ENCODE assay signal across 1 cellular context in genomic region chr2:38148501-38148900, GRCh38.
A peak's percentile ranks its signal among the peaks of the same experiment; 100 is the strongest.
TF ChIP-seq lines count a peak whose summit lies in the region.

No MANE protein-coding gene starts in this region.

TF ChIP-seq in HepG2, 621 proteins besides CTCF, POLR2A, EP300 and RAD21 (continued from another document and continues in another):
- TF ChIP-seq ZNF570 (CRISPR knock-in tag; IDR thresholded peaks at IDR 0.05; ENCODE audit: borderline replicate concordance) (no peak), STAG1 (CRISPR knock-in tag; IDR thresholded peaks at IDR 0.05) (no peak), SNAPC4 (CRISPR knock-in tag; IDR thresholded peaks at IDR 0.05) (no peak), PATZ1 (CRISPR knock-in tag; IDR thresholded peaks at IDR 0.05) (0 out of 2 replicates have a peak, but pooled peaks have one; percentile 12), WIZ (CRISPR knock-in tag; IDR thresholded peaks at IDR 0.05) (no peak), SIN3A (IDR thresholded peaks at IDR 0.05; ENCODE audit: borderline replicate concordance, low read depth, low read length) (no peak), HOXA7 (CRISPR knock-in tag; IDR thresholded peaks at IDR 0.05) (no peak), ATF4 (CRISPR knock-in tag; IDR thresholded peaks at IDR 0.05) (peak in 1 of 2 experiments; percentile 83; a peak in 2 of 4 replicates), EEA1 (CRISPR knock-in tag; IDR thresholded peaks at IDR 0.05; ENCODE audit: borderline replicate concordance) (no peak), CREM (IDR thresholded peaks at IDR 0.05) (no peak), CREM (CRISPR knock-in tag; IDR thresholded peaks at IDR 0.05) (no peak), FLYWCH1 (CRISPR knock-in tag; IDR thresholded peaks at IDR 0.05) (no peak), TRIM24 (CRISPR knock-in tag; IDR thresholded peaks at IDR 0.05) (peak; percentile 100), ZFAT (CRISPR knock-in tag; conservative IDR thresholded peaks at IDR 0.05) (no peak), ZSCAN5A (CRISPR knock-in tag; IDR thresholded peaks at IDR 0.05; ENCODE audit: borderline replicate concordance) (no peak), ZBTB34 (CRISPR knock-in tag; IDR thresholded peaks at IDR 0.05) (peak; percentile 70; the same call in 1 of the 2 replicates), UBTF (CRISPR knock-in tag; IDR thresholded peaks at IDR 0.05) (0 out of 2 replicates have a peak, but pooled peaks have one; percentile 13), BHLHE40 (IDR thresholded peaks at IDR 0.05; ENCODE audit: low read length) (no peak), ATAD3A (CRISPR knock-in tag; IDR thresholded peaks at IDR 0.05) (no peak), LRRFIP1 (CRISPR knock-in tag; conservative IDR thresholded peaks at IDR 0.05) (no peak), MED1 (CRISPR knock-in tag; IDR thresholded peaks at IDR 0.05) (no peak), MNT (IDR thresholded peaks at IDR 0.05) (no peak), ZNF407 (CRISPR knock-in tag; IDR thresholded peaks at IDR 0.05; ENCODE audit: not compliant biosample characterization) (no peak)
